ENCODE assay signal across 11 cellular contexts in genomic region chr6:140462495-140463311, GRCh38.
DNase-seq lines count a peak whose midpoint lies in the region; ATAC-seq, FAIRE-seq and TF ChIP-seq lines count a peak whose summit lies in the region.
"Had no signal": no experiment of that assay in that cellular context is flagged by ENCODE, and none has a peak within 500 bp of the region (broad histone marks: within the 10 kb centered on the region; RNA-seq: fewer than 3 reads in every experiment).

No MANE protein-coding gene starts in this region.

- H3K4me1 Mint-ChIP-seq in activated CD8-positive, alpha-beta memory T cell treated with anti-CD3 and anti-CD28 coated beads, Interleukin-2, amount 10 ng/mL, durations not matched to agents 7 days and 5 days: no peaks in the 10 kb centered on the region

- 3 to 4% methylated on average over 2 of the region's 2 CpGs for WGBS in pancreas, 2 donors

- H3K27ac ChIP-seq in pancreas: peak overlapping the region in 3 of 4 donors; percentile 43 to 78 (median 66)
- H3K27ac ChIP-seq: KMS-11 had no signal

- no peaks in the 10 kb centered on the region for H3K27me3 ChIP-seq in pancreas

- H3K4me3 Mint-ChIP-seq in activated CD8-positive, alpha-beta memory T cell treated with anti-CD3 and anti-CD28 coated beads, Interleukin-2, amount 10 ng/mL, durations not matched to agents 7 days and 5 days: no peak overlapping the region

- peak; percentile 77 for DNase-seq in DMS153 treated with DMSO at 0.1 percent for 48 hours (lab: John Stamatoyannopoulos, UW; ENCODE audit: unreplicated experiment)
- DNase-seq in NCI-H748 (lab: John Stamatoyannopoulos, UW; ENCODE audit: unreplicated experiment): peak; percentile 86
- DNase-seq in pancreas: peak in 2 of 6 donors; percentile 9 to 27
- no peak for DNase-seq in GDM1 (lab: John Stamatoyannopoulos, UW)
- no peak for DNase-seq in occipital lobe (lab: John Stamatoyannopoulos, UW)
- no peak for DNase-seq in activated CD8-positive, alpha-beta memory T cell treated with anti-CD3 and anti-CD28 coated beads, Interleukin-2, amount 10 ng/mL, durations not matched to agents 7 days and 5 days
- DNase-seq: activated gamma-delta T cell treated with Interleukin-2 at 50 U/mL for 16 hours had no signal

- intact Hi-C loops in pancreas (cut with DNase I): no loop called here

- peaks cover 0 to 34% (median 29%) of the 10 kb centered on the region in 3 donors for H3K4me1 ChIP-seq in pancreas

- H3K4me3 ChIP-seq in pancreas: no peak overlapping the region

- CTCF ChIA-PET in activated CD8-positive, alpha-beta memory T cell treated with anti-CD3 and anti-CD28 coated beads, Interleukin-2, amount 10 ng/mL, durations not matched to agents 7 days and 5 days (lab: Charles Lee): no interaction called here

- peak; percentile 92 for ATAC-seq in esophagus mucosa
- peak; percentile 84 to 95 (median 92) for ATAC-seq in pancreas
- ATAC-seq in activated CD8-positive, alpha-beta memory T cell treated with anti-CD3 and anti-CD28 coated beads, Interleukin-2, amount 10 ng/mL, durations not matched to agents 7 days and 5 days: no peak
- ATAC-seq in HG02623 (IDR thresholded peaks at IDR 0.05; ENCODE audit: unreplicated experiment): no peak

- peaks cover 17% of the 10 kb centered on the region for H3K27me3 Mint-ChIP-seq in activated CD8-positive, alpha-beta memory T cell treated with anti-CD3 and anti-CD28 coated beads, Interleukin-2, amount 10 ng/mL, durations not matched to agents 7 days and 5 days

- H3K9me3 Mint-ChIP-seq in activated CD8-positive, alpha-beta memory T cell treated with anti-CD3 and anti-CD28 coated beads, Interleukin-2, amount 10 ng/mL, durations not matched to agents 7 days and 5 days (ENCODE audit: low read depth): no peaks in the 10 kb centered on the region

- FAIRE-seq in pancreas (lab: Jason Lieb, UNC): peak; percentile 79
- FAIRE-seq: GM12892 had no signal

- no peak for TF ChIP-seq CTCF in pancreas (IDR thresholded peaks at IDR 0.05)

- no peak overlapping the region for H3K27ac Mint-ChIP-seq in activated CD8-positive, alpha-beta memory T cell treated with anti-CD3 and anti-CD28 coated beads, Interleukin-2, amount 10 ng/mL, durations not matched to agents 7 days and 5 days

- H3K9me3 ChIP-seq in pancreas: no peaks in the 10 kb centered on the region

- no peaks in the 10 kb centered on the region for H3K36me3 Mint-ChIP-seq in activated CD8-positive, alpha-beta memory T cell treated with anti-CD3 and anti-CD28 coated beads, Interleukin-2, amount 10 ng/mL, durations not matched to agents 7 days and 5 days

- no peaks in the 10 kb centered on the region for H3K36me3 ChIP-seq in pancreas

Comparison
In these comparisons a context has a peak if more than half of its experiments do, and no peak if none do; other contexts are left out.
1. DNase-seq: peak in DMS153 treated with DMSO at 0.1 percent for 48 hours (single experiment) and NCI-H748 (single experiment); none in GDM1 (single experiment), occipital lobe (single experiment) and activated CD8-positive, alpha-beta memory T cell treated with anti-CD3 and anti-CD28 coated beads, Interleukin-2, amount 10 ng/mL, durations not matched to agents 7 days and 5 days (single experiment).
2. ATAC-seq: peak in esophagus mucosa (single experiment) and pancreas (4 of 4); none in activated CD8-positive, alpha-beta memory T cell treated with anti-CD3 and anti-CD28 coated beads, Interleukin-2, amount 10 ng/mL, durations not matched to agents 7 days and 5 days (single experiment) and HG02623 (single experiment).